1 cellular context compared by ENCODE assay signal in genomic region chr4:118842055-118842454, GRCh38.
TF ChIP-seq lines count a peak whose summit lies in the region.

No MANE protein-coding gene starts in this region.

TF ChIP-seq in K562, 482 proteins besides CTCF, POLR2A, EP300 and RAD21 (continued from another document):
- TF ChIP-seq MBD1 (CRISPR knock-in tag; IDR thresholded peaks at IDR 0.05) (no peak), ZNF316 (IDR thresholded peaks at IDR 0.05) (peak; percentile 22; the same call in 1 of the 2 replicates), MAFF (IDR thresholded peaks at IDR 0.05; ENCODE audit: low read length) (peak; percentile 19; the same call in 1 of the 2 replicates), DNMT1 (IDR thresholded peaks at IDR 0.05) (no peak), C11orf30 (IDR thresholded peaks at IDR 0.05; ENCODE audit: low read depth) (peak; percentile 14; the same call in 1 of the 2 replicates), KLF10 (CRISPR knock-in tag; IDR thresholded peaks at IDR 0.05) (no peak), KDM1A (IDR thresholded peaks at IDR 0.05) (peak in 1 of 2 experiments; percentile 46; a peak in 2 of 4 replicates), MAFG (tag; conservative IDR thresholded peaks at IDR 0.05) (0 out of 2 replicates have a peak, but pooled peaks have one; percentile 12), YBX1 (IDR thresholded peaks at IDR 0.05) (no peak)
